Comparison of ENCODE assay signal across 8 cellular contexts in the genomic region with DNA sequence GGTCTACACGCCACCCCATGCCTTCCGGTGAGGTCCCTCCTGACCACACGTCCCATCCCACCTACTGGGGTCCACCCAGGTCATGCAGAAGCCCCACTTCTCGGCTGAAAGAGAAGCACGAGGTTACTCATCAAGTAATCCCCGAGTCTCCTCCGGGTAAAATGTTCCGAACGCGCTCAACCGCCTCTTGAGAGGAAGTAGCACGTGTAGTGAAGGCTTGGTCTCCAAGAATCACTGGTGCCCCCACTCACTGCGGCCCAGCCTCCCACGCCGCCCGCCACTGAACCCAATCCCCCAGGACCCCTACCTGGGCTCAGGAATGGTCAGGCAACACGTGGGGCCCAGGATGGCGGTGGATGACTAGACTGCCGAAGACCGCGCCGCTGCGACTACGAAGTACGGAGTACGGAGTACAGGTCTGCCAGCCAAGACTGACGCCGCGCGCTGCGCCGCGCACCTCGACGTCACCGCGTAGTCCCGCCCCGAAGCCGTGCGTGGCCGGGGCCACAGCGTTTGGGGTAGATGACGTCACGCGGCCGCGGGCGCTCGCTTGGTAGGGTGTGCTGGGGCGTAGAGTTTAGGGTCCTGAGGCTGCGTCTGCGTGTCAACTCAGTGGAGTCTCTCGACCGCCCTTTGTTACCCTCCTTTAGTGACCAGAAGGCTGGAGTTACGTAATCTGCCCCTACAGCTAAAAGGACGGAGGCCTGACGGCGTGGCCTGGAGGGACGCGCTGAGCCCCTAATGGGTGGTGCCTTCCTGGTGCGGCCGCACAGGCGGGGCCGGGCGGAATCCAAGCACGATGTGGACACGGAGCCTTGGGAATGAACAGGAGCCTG. TPM values are rescaled to one million over a fixed set of nuclear protein-coding genes. Genes with fewer than 3 reads are reported as not detected.
A peak's percentile ranks its signal among the peaks of the same experiment; 100 is the strongest.
DNase-seq lines count a peak whose midpoint lies in the region; ATAC-seq and TF ChIP-seq lines count a peak whose summit lies in the region.

No MANE protein-coding gene starts in this region.

- H3K36me3 ChIP-seq in DND-41 (ENCODE audit: insufficient read depth, low read length): peaks cover 45% of the 10 kb centered on the region
- H3K36me3 ChIP-seq in KMS-11 (ENCODE audit: insufficient read depth): peaks cover 25% of the 10 kb centered on the region; the same call in 1 of the 2 replicates

- H4K20me1 ChIP-seq in DND-41 (ENCODE audit: insufficient read depth, low read length) (peaks cover 36% of the 10 kb centered on the region), KMS-11 (ENCODE audit: insufficient read depth) (peaks cover 16% of the 10 kb centered on the region)

- H3K27ac Mint-ChIP-seq in nephron: peak overlapping the region; percentile 98 to 99 (median 99)

- peaks cover 50% of the 10 kb centered on the region for H3K4me1 Mint-ChIP-seq in nephron

- peak overlapping the region; percentile 95 to 97 (median 96) for H3K4me3 Mint-ChIP-seq in nephron

- no peaks in the 10 kb centered on the region for H3K27me3 Mint-ChIP-seq in nephron (ENCODE audit: low read depth)

- H2AFZ ChIP-seq in DND-41 (ENCODE audit: low read depth, low read length): peak overlapping the region; percentile 87
- H2AFZ ChIP-seq in KMS-11 (ENCODE audit: low read depth): peak overlapping the region; percentile 90

- H3K27ac ChIP-seq in DND-41 (ENCODE audit: low read length) (peak overlapping the region; percentile 91), KMS-11 (peak overlapping the region; percentile 95)

- H3K36me3 Mint-ChIP-seq in nephron (ENCODE audit: low read depth): peaks cover 40% of the 10 kb centered on the region

- H3K9me3 Mint-ChIP-seq in nephron: no peaks in the 10 kb centered on the region

- peaks cover 46% of the 10 kb centered on the region for H3K79me2 ChIP-seq in DND-41 (ENCODE audit: insufficient read depth, low read length)
- peaks cover 47% of the 10 kb centered on the region for H3K79me2 ChIP-seq in KMS-11 (ENCODE audit: insufficient read depth, low read depth)

- peak; percentile 94 for ATAC-seq in DND-41 (ENCODE audit: insufficient read depth, low read depth)
- peak; percentile 92 for ATAC-seq in GM21786 (IDR thresholded peaks at IDR 0.05; ENCODE audit: unreplicated experiment)
- ATAC-seq in stimulated activated naive CD8-positive, alpha-beta T cell treated with anti-CD3 and anti-CD28 coated beads, Interleukin-15, Interleukin-2, amounts not matched to agents 100 U/mL and 50 U/mL, for 24 hours: peak; percentile 95

- TF ChIP-seq CTCF in DND-41 (IDR thresholded peaks at IDR 0.05; ENCODE audit: borderline replicate concordance, extremely low read depth, low read length, poor library complexity, severe bottlenecking) (no peak), KMS-11 (conservative IDR thresholded peaks at IDR 0.05; ENCODE audit: low read depth, low read length) (no peak), fibroblast of the aortic adventitia (IDR thresholded peaks at IDR 0.05; ENCODE audit: insufficient read depth, low read length) (no peak), nephron (IDR thresholded peaks at IDR 0.05; ENCODE audit: unreplicated experiment in 3 of 3) (no peak)

- DNase-seq in DND-41: peak; percentile 96
- peak; percentile 98 for DNase-seq in RPMI8226
- peak; percentile 93 for DNase-seq in activated T-helper 9 cell treated with anti-CD3 and anti-CD28 coated beads, Interleukin-2, amount 50 U/mL, for 16 hours (ENCODE audit: low read depth)
- DNase-seq in fibroblast of the aortic adventitia (ENCODE audit: low read depth): peak; percentile 96
- DNase-seq in stimulated activated naive CD8-positive, alpha-beta T cell treated with anti-CD3 and anti-CD28 coated beads, Interleukin-15, Interleukin-2, amounts not matched to agents 100 U/mL and 50 U/mL, for 24 hours: peak; percentile 97

- H3K4me1 ChIP-seq in DND-41 (ENCODE audit: insufficient read depth, low read length) (peaks cover 44% of the 10 kb centered on the region), KMS-11 (ENCODE audit: low read depth, poor library complexity, severe bottlenecking) (peaks cover 46% of the 10 kb centered on the region)

- H3K4me2 ChIP-seq in DND-41 (ENCODE audit: insufficient read depth, low read length): peak overlapping the region; percentile 76
- H3K4me2 ChIP-seq in KMS-11: peak overlapping the region; percentile 100

- peak overlapping the region; percentile 79 to 90 for H3K4me3 ChIP-seq in DND-41 (ENCODE audit: low read depth in 1 of 2, low read length in 2 of 2)
- no peak overlapping the region for H3K4me3 ChIP-seq in KMS-11 (IDR thresholded peaks at IDR 0.05; ENCODE audit: insufficient read depth, low read depth, low read length)
- peak overlapping the region; percentile 74 for H3K4me3 ChIP-seq in fibroblast of the aortic adventitia (ENCODE audit: low read depth, low read length)

- no peaks in the 10 kb centered on the region for H3K9me3 ChIP-seq in DND-41 (ENCODE audit: insufficient read depth, low read length, severe bottlenecking)

- H3K27me3 ChIP-seq in DND-41 (ENCODE audit: insufficient read depth, low read length, poor library complexity): no peaks in the 10 kb centered on the region
- H3K27me3 ChIP-seq in KMS-11 (ENCODE audit: insufficient read depth, low read depth): no peaks in the 10 kb centered on the region

- H3K9ac ChIP-seq in DND-41 (ENCODE audit: low read depth, low read length): peak overlapping the region; percentile 87
- H3K9ac ChIP-seq in KMS-11: peak overlapping the region; percentile 100

RNA-seq across cellular contexts. Expression of gene MYO1G, which starts 7.6 kb away (rescaled TPM):
- total RNA-seq in fibroblast of the aortic adventitia (ENCODE audit: low replicate concordance): 0.09 TPM in 1 of 2 replicates, not detected in the other

RNA-seq across cellular contexts. Expression of gene CCM2, which starts 13.6 kb away (rescaled TPM):
- total RNA-seq in fibroblast of the aortic adventitia (ENCODE audit: low replicate concordance): 20.0 and 42.9 TPM in 2 replicates
